12 cellular contexts compared by ENCODE assay signal in genomic region chr10:85786401-85786899, GRCh38.
DNase-seq lines count a peak whose midpoint lies in the region; ATAC-seq and TF ChIP-seq lines count a peak whose summit lies in the region.
"Had no signal": no experiment of that assay in that cellular context is flagged by ENCODE, and none has a peak within 500 bp of the region (broad histone marks: within the 10 kb centered on the region; RNA-seq: fewer than 3 reads in every experiment).

No MANE protein-coding gene starts in this region.

- H3K4me1 ChIP-seq in neuronal stem cell (ENCODE audit: control insufficient read depth in 2 of 2, insufficient read depth in 1 of 2, low read depth in 1 of 2, low read length in 2 of 2), result peaks cover 0 to 3% of the 10 kb centered on the region in 2 donors
- H3K4me1 ChIP-seq: parathyroid adenoma had no signal

- H3K9me3 Mint-ChIP-seq in activated CD4-positive, alpha-beta T cell treated with anti-CD3 and anti-CD28 coated beads for 36 hours (ENCODE audit: low read depth), result no peaks in the 10 kb centered on the region
- no peaks in the 10 kb centered on the region for H3K9me3 Mint-ChIP-seq in activated CD4-positive, alpha-beta T cell treated with anti-CD3 and anti-CD28 coated beads, Interleukin-2, amount 10 ng/mL, durations not matched to agents 7 days and 5 days

- ATAC-seq in activated CD4-positive, alpha-beta T cell treated with anti-CD3 and anti-CD28 coated beads for 36 hours, result no peak
- ATAC-seq in HG03469 (IDR thresholded peaks at IDR 0.05; ENCODE audit: unreplicated experiment), result no peak

- no peak overlapping the region for H3K14ac ChIP-seq in neuronal stem cell (ENCODE audit: low read length)

- intact Hi-C loops in activated CD4-positive, alpha-beta T cell treated with anti-CD3 and anti-CD28 coated beads for 36 hours (cut with DNase I, micrococcal nuclease), result no loop called here

- H2BK5ac ChIP-seq in neuronal stem cell (ENCODE audit: low read length), result peak overlapping the region; percentile 2

- no peak overlapping the region for H2BK120ac ChIP-seq in neuronal stem cell (ENCODE audit: low read depth, low read length)

- WGBS in neuronal stem cell (ENCODE audit: extremely low coverage in 2 of 2, insufficient read length in 2 of 2, insufficient replicate concordance in 1 of 2), 2 donors, result no CpG with 5 or more reads among the region's 10 CpGs

- peaks cover 2% of the 10 kb centered on the region for H3K27me3 Mint-ChIP-seq in activated CD4-positive, alpha-beta T cell treated with anti-CD3 and anti-CD28 coated beads for 36 hours
- no peaks in the 10 kb centered on the region for H3K27me3 Mint-ChIP-seq in activated CD4-positive, alpha-beta T cell treated with anti-CD3 and anti-CD28 coated beads, Interleukin-2, amount 10 ng/mL, durations not matched to agents 7 days and 5 days
- H3K27me3 Mint-ChIP-seq: activated naive CD8-positive, alpha-beta T cell had no signal

- no peak overlapping the region for H3K4me2 ChIP-seq in neuronal stem cell (ENCODE audit: insufficient read depth, low read length, poor library complexity, severe bottlenecking)

- H3K9me3 ChIP-seq in neuronal stem cell (replicated peaks in 1 of 2; ENCODE audit: control insufficient read depth in 2 of 2, insufficient read depth in 1 of 2, low read depth in 1 of 2, low read length in 2 of 2), result no peaks in the 10 kb centered on the region

- H2BK15ac ChIP-seq in neuronal stem cell (ENCODE audit: low read length), result no peak overlapping the region

- H3K79me1 ChIP-seq in neuronal stem cell (ENCODE audit: low read depth, low read length), result no peaks in the 10 kb centered on the region

- no peak overlapping the region for H2BK12ac ChIP-seq in neuronal stem cell (ENCODE audit: low read length)

- no peak overlapping the region for H3K18ac ChIP-seq in neuronal stem cell (ENCODE audit: low read length)

- DNase-seq in activated CD4-positive, alpha-beta T cell treated with anti-CD3 and anti-CD28 coated beads for 36 hours, result peak; percentile 32
- no peak for DNase-seq in activated CD4-positive, alpha-beta T cell treated with anti-CD3 and anti-CD28 coated beads, Interleukin-2, amount 10 ng/mL, durations not matched to agents 7 days and 5 days
- DNase-seq in NCI-H1436 (lab: John Stamatoyannopoulos, UW), result peak; percentile 20
- DNase-seq in ecto neural progenitor cell (ENCODE audit: low spot score), result peak; percentile 48
- DNase-seq in neuronal stem cell (ENCODE audit: low spot score), result no peak
- DNase-seq in foreskin fibroblast, result no peak
- DNase-seq in GM19240 (ENCODE audit: insufficient read length, low spot score), result no peak
- DNase-seq: NCI-H446, T-helper 9 cell had no signal

- POLR2A ChIA-PET in activated CD4-positive, alpha-beta T cell treated with anti-CD3 and anti-CD28 coated beads for 36 hours (lab: Charles Lee), result no interaction called here
- POLR2A ChIA-PET in activated CD4-positive, alpha-beta T cell treated with anti-CD3 and anti-CD28 coated beads, Interleukin-2, amount 10 ng/mL, durations not matched to agents 7 days and 5 days (lab: Charles Lee), result no interaction called here

- H4K8ac ChIP-seq in neuronal stem cell (ENCODE audit: low read depth, low read length), result no peak overlapping the region

- no peak overlapping the region for H3K9ac ChIP-seq in neuronal stem cell (ENCODE audit: low read depth, low read length, poor library complexity)
- H3K9ac ChIP-seq: parathyroid adenoma had no signal

- H2AFZ ChIP-seq in neuronal stem cell (ENCODE audit: low read length), result no peak overlapping the region
- H2AFZ ChIP-seq: parathyroid adenoma had no signal

- no peaks in the 10 kb centered on the region for H3K36me3 ChIP-seq in neuronal stem cell (replicated peaks in 1 of 2; ENCODE audit: control insufficient read depth in 2 of 2, insufficient read depth in 2 of 2, low read length in 2 of 2)

- no peak overlapping the region for H3K27ac ChIP-seq in neuronal stem cell (replicated peaks; ENCODE audit: low read length)
- H3K27ac ChIP-seq: parathyroid adenoma had no signal

- no peak for TF ChIP-seq CTCF in foreskin fibroblast (IDR thresholded peaks at IDR 0.05; ENCODE audit: low read depth, low read length)

- H3K27me3 ChIP-seq in neuronal stem cell (ENCODE audit: control insufficient read depth in 3 of 3, insufficient read depth in 3 of 3, low read depth in 1 of 3, low read length in 3 of 3), result no peaks in the 10 kb centered on the region

- no peak overlapping the region for H4K91ac ChIP-seq in neuronal stem cell (ENCODE audit: low read depth, low read length, poor library complexity)

- H3K23ac ChIP-seq in neuronal stem cell (ENCODE audit: low read depth, low read length, poor library complexity), result no peak overlapping the region

- H2AK5ac ChIP-seq in neuronal stem cell (ENCODE audit: low read depth, low read length), result no peak overlapping the region

- no peak overlapping the region for H3K4me3 Mint-ChIP-seq in activated CD4-positive, alpha-beta T cell treated with anti-CD3 and anti-CD28 coated beads for 36 hours
- H3K4me3 Mint-ChIP-seq in activated CD4-positive, alpha-beta T cell treated with anti-CD3 and anti-CD28 coated beads, Interleukin-2, amount 10 ng/mL, durations not matched to agents 7 days and 5 days, result no peak overlapping the region
- H3K4me3 Mint-ChIP-seq: activated naive CD8-positive, alpha-beta T cell had no signal

- CTCF ChIA-PET in activated CD4-positive, alpha-beta T cell treated with anti-CD3 and anti-CD28 coated beads for 36 hours (lab: Charles Lee), result no interaction called here
- CTCF ChIA-PET in activated CD4-positive, alpha-beta T cell treated with anti-CD3 and anti-CD28 coated beads, Interleukin-2, amount 10 ng/mL, durations not matched to agents 7 days and 5 days (lab: Charles Lee), result no interaction called here

- H3K36me3 Mint-ChIP-seq in activated CD4-positive, alpha-beta T cell treated with anti-CD3 and anti-CD28 coated beads for 36 hours (ENCODE audit: low read depth), result no peaks in the 10 kb centered on the region
- no peaks in the 10 kb centered on the region for H3K36me3 Mint-ChIP-seq in activated CD4-positive, alpha-beta T cell treated with anti-CD3 and anti-CD28 coated beads, Interleukin-2, amount 10 ng/mL, durations not matched to agents 7 days and 5 days (ENCODE audit: low read depth)
- H3K36me3 Mint-ChIP-seq: activated naive CD8-positive, alpha-beta T cell had no signal

- H3K4me1 Mint-ChIP-seq in activated CD4-positive, alpha-beta T cell treated with anti-CD3 and anti-CD28 coated beads for 36 hours, result no peaks in the 10 kb centered on the region
- H3K4me1 Mint-ChIP-seq in activated CD4-positive, alpha-beta T cell treated with anti-CD3 and anti-CD28 coated beads, Interleukin-2, amount 10 ng/mL, durations not matched to agents 7 days and 5 days, result no peaks in the 10 kb centered on the region

- no peak overlapping the region for H3K27ac Mint-ChIP-seq in activated CD4-positive, alpha-beta T cell treated with anti-CD3 and anti-CD28 coated beads for 36 hours
- H3K27ac Mint-ChIP-seq in activated CD4-positive, alpha-beta T cell treated with anti-CD3 and anti-CD28 coated beads, Interleukin-2, amount 10 ng/mL, durations not matched to agents 7 days and 5 days, result no peak overlapping the region
- H3K27ac Mint-ChIP-seq: activated naive CD8-positive, alpha-beta T cell had no signal

- no peak overlapping the region for H3K4me3 ChIP-seq in neuronal stem cell (ENCODE audit: low read length in 2 of 2)
- no peak overlapping the region for H3K4me3 ChIP-seq in foreskin fibroblast (ENCODE audit: low read depth in 1 of 2, low read length in 2 of 2)

- H3K4ac ChIP-seq in neuronal stem cell (ENCODE audit: low read length), result no peak overlapping the region

Comparison
In these comparisons a context has a peak if more than half of its experiments do, and no peak if none do; other contexts are left out.
1. DNase-seq: peak in activated CD4-positive, alpha-beta T cell treated with anti-CD3 and anti-CD28 coated beads for 36 hours (single experiment), NCI-H1436 (single experiment) and ecto neural progenitor cell (single experiment); none in activated CD4-positive, alpha-beta T cell treated with anti-CD3 and anti-CD28 coated beads, Interleukin-2, amount 10 ng/mL, durations not matched to agents 7 days and 5 days (single experiment), neuronal stem cell (single experiment), foreskin fibroblast (0 of 2) and GM19240 (single experiment).